ENCODE assay signal across 7 cellular contexts in genomic region chr10:43202224-43202656, GRCh38.
A peak's percentile ranks its signal among the peaks of the same experiment; 100 is the strongest.
DNase-seq lines count a peak whose midpoint lies in the region; ATAC-seq and TF ChIP-seq lines count a peak whose summit lies in the region.

No MANE protein-coding gene starts in this region.

- ATAC-seq in GM18858 (IDR thresholded peaks at IDR 0.05; ENCODE audit: unreplicated experiment) (peak; percentile 39), HG02981 (IDR thresholded peaks at IDR 0.05; ENCODE audit: unreplicated experiment) (peak; percentile 46)

- no peak for TF ChIP-seq POLR2A in lower leg skin (IDR thresholded peaks at IDR 0.05)

- WGBS in lower leg skin, 2 donors: 1 to 10% methylated on average over 6 to 27 of the region's 29 CpGs

- peak overlapping the region; percentile 46 to 52 for H3K4me3 ChIP-seq in cardiac fibroblast (replicated peaks in 1 of 2; ENCODE audit: low read depth in 2 of 2, low read length in 2 of 2)
- H3K4me3 ChIP-seq in lower leg skin (ENCODE audit: low read depth, poor library complexity, severe bottlenecking): peak overlapping the region; percentile 8

- peak; percentile 43 for DNase-seq in SKM-1 treated with dmso at 0.1 percent for 144 hours (lab: John Stamatoyannopoulos, UW; ENCODE audit: unreplicated experiment)
- DNase-seq in cardiac fibroblast (ENCODE audit: low read depth in 2 of 2): peak in 1 of 2 donors; percentile 26
- DNase-seq in lower leg skin (ENCODE audit: low spot score in 2 of 2): peak in 1 of 2 donors; percentile 82
- peak; percentile 19 for DNase-seq in stimulated activated CD8-positive, alpha-beta memory T cell treated with anti-CD3 and anti-CD28 coated beads, Interleukin-12 subunit alpha, Interleukin-12 subunit beta, amount 100 ng/mL, for 24 hours (ENCODE audit: extremely low read depth)
- DNase-seq in NCI-H1048 (lab: John Stamatoyannopoulos, UW): no peak

- intact Hi-C loops in lower leg skin (cut with DNase I; ENCODE audit: low total_unique reads): no loop called here

- TF ChIP-seq CTCF in cardiac fibroblast (IDR thresholded peaks at IDR 0.05; ENCODE audit: low read depth, low read length) (peak; percentile 80), lower leg skin (IDR thresholded peaks at IDR 0.05) (no peak)
